In genomic region chr2:238441262-238442114, GRCh38 we compare ENCODE assay signal across 3 cellular contexts.
TF ChIP-seq lines count a peak whose summit lies in the region.

No MANE protein-coding gene starts in this region.

TF ChIP-seq in SK-N-SH, 30 proteins besides CTCF, POLR2A, EP300 and RAD21:
- TF ChIP-seq JUND (IDR thresholded peaks at IDR 0.05) = no peak
- no peak for TF ChIP-seq USF2 (IDR thresholded peaks at IDR 0.05; ENCODE audit: borderline replicate concordance, low read depth, low read length)
- peak; percentile 77 for TF ChIP-seq MXI1 (IDR thresholded peaks at IDR 0.05; ENCODE audit: low read depth, low read length)
TF ChIP-seq in SK-N-SH: peak in this region for 1.

TF ChIP-seq in SK-N-SH treated with all-trans-retinoic acid at 6 μM for 48 hours, 23 proteins besides CTCF, POLR2A, EP300 and RAD21:
- no peak for TF ChIP-seq ZNF565 (CRISPR knock-in tag; conservative IDR thresholded peaks at IDR 0.05; ENCODE audit: low read depth)
- TF ChIP-seq ISL1 (CRISPR knock-in tag; IDR thresholded peaks at IDR 0.05) = no peak
- TF ChIP-seq RARB (CRISPR knock-in tag; IDR thresholded peaks at IDR 0.05) = no peak
- no peak for TF ChIP-seq BACH2 (CRISPR knock-in tag; IDR thresholded peaks at IDR 0.05; ENCODE audit: borderline replicate concordance)
- TF ChIP-seq ZFP3 (CRISPR knock-in tag; IDR thresholded peaks at IDR 0.05) = no peak
- no peak for TF ChIP-seq ZFP30 (CRISPR knock-in tag; IDR thresholded peaks at IDR 0.05)
- no peak for TF ChIP-seq SNAI2 (CRISPR knock-in tag; IDR thresholded peaks at IDR 0.05)
- TF ChIP-seq ZNF70 (CRISPR knock-in tag; IDR thresholded peaks at IDR 0.05) = no peak
- no peak for TF ChIP-seq ZNF8 (CRISPR knock-in tag; IDR thresholded peaks at IDR 0.05)
- TF ChIP-seq OSR1 (CRISPR knock-in tag; IDR thresholded peaks at IDR 0.05) = no peak
- TF ChIP-seq CSDC2 (CRISPR knock-in tag; IDR thresholded peaks at IDR 0.05) = no peak
- no peak for TF ChIP-seq PPARA (CRISPR knock-in tag; IDR thresholded peaks at IDR 0.05; ENCODE audit: borderline replicate concordance)
- TF ChIP-seq ESRRG (CRISPR knock-in tag; IDR thresholded peaks at IDR 0.05) = no peak
- TF ChIP-seq TCF4 (CRISPR knock-in tag; IDR thresholded peaks at IDR 0.05; ENCODE audit: borderline replicate concordance) = no peak
- TF ChIP-seq PATZ1 (CRISPR knock-in tag; IDR thresholded peaks at IDR 0.05; ENCODE audit: borderline replicate concordance) = no peak

TF ChIP-seq in endothelial cell of umbilical vein, 7 proteins besides CTCF, POLR2A, EP300 and RAD21:
- TF ChIP-seq EZH2 (IDR thresholded peaks at IDR 0.05; ENCODE audit: borderline replicate concordance, low read depth, low read length, severe bottlenecking) = no peak
- no peak for TF ChIP-seq POLR2AphosphoS5 (IDR thresholded peaks at IDR 0.05; ENCODE audit: insufficient read depth, low read depth, low read length)
- no peak for TF ChIP-seq MAX (IDR thresholded peaks at IDR 0.05; ENCODE audit: insufficient read depth, insufficient read length)
- TF ChIP-seq FOS (IDR thresholded peaks at IDR 0.05; ENCODE audit: borderline replicate concordance, insufficient read depth, low read length) = no peak
- no peak for TF ChIP-seq JUN (IDR thresholded peaks at IDR 0.05; ENCODE audit: borderline replicate concordance, insufficient read depth, insufficient read length, low read depth)
